ENCODE assay signal across 1 cellular context in the genomic region with DNA sequence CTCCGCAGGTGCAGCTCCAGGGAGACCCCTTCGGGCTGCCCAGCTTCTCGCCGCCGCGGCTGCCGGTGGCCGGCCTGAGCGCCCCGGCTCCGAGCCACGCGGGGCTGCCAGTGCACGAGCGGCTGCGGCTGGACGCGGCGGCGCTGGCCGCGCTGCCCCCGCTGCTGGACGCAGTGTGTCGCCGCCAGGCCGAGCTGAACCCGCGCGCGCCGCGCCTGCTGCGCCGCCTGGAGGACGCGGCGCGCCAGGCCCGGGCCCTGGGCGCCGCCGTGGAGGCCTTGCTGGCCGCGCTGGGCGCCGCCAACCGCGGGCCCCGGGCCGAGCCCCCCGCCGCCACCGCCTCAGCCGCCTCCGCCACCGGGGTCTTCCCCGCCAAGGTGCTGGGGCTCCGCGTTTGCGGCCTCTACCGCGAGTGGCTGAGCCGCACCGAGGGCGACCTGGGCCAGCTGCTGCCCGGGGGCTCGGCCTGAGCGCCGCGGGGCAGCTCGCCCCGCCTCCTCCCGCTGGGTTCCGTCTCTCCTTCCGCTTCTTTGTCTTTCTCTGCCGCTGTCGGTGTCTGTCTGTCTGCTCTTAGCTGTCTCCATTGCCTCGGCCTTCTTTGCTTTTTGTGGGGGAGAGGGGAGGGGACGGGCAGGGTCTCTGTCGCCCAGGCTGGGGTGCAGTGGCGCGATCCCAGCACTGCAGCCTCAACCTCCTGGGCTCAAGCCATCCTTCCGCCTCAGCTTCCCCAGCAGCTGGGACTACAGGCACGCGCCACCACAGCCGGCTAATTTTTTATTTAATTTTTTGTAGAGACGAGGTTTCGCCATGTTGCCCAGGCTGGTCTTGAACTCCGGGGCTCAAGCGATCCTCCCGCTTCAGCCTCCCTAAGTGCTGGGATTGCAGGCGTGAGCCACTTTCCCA.
TF ChIP-seq lines count a peak whose summit lies in the region.

No MANE protein-coding gene starts in this region.

TF ChIP-seq in HepG2, 621 proteins besides CTCF, POLR2A, EP300 and RAD21 (continued from another document):
- TF ChIP-seq, protein P1, sequence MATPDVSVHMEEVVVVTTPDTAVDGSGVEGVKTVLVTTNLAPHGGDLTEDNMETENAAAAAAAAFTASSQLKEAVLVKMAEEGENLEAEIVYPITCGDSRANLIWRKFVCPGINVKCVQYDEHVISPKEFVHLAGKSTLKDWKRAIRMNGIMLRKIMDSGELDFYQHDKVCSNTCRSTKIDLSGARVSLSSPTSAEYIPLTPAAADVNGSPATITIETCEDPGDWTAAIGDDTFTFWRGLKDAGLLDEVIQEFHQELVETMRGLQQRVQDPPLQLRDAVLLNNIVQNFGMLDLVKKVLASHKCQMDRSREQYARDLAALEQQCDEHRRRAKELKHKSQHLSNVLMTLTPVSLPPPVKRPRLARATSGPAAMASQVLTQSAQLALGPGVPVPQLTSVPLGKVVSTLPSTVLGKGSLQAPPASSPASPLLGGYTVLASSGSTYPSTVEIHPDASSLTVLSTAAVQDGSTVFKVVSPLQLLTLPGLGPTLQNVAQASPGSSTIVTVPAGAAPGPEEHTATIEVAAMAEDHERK (CRISPR knock-in tag; IDR thresholded peaks at IDR 0.05; ENCODE audit: low read depth): no peak
- TF ChIP-seq ZNF879 (CRISPR knock-in tag; IDR thresholded peaks at IDR 0.05): no peak
- no peak for TF ChIP-seq ZNF543 (CRISPR knock-in tag; IDR thresholded peaks at IDR 0.05)
- TF ChIP-seq, protein P2, sequence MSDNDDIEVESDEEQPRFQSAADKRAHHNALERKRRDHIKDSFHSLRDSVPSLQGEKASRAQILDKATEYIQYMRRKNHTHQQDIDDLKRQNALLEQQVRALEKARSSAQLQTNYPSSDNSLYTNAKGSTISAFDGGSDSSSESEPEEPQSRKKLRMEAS (IDR thresholded peaks at IDR 0.05): peak; percentile 86
- TF ChIP-seq EEA1 (CRISPR knock-in tag; IDR thresholded peaks at IDR 0.05; ENCODE audit: borderline replicate concordance): no peak
- no peak for TF ChIP-seq ZNF136 (CRISPR knock-in tag; IDR thresholded peaks at IDR 0.05; ENCODE audit: low read depth)
- TF ChIP-seq, protein P3, sequence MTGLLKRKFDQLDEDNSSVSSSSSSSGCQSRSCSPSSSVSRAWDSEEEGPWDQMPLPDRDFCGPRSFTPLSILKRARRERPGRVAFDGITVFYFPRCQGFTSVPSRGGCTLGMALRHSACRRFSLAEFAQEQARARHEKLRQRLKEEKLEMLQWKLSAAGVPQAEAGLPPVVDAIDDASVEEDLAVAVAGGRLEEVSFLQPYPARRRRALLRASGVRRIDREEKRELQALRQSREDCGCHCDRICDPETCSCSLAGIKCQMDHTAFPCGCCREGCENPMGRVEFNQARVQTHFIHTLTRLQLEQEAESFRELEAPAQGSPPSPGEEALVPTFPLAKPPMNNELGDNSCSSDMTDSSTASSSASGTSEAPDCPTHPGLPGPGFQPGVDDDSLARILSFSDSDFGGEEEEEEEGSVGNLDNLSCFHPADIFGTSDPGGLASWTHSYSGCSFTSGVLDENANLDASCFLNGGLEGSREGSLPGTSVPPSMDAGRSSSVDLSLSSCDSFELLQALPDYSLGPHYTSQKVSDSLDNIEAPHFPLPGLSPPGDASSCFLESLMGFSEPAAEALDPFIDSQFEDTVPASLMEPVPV (CRISPR knock-in tag; IDR thresholded peaks at IDR 0.05): no peak
- no peak for TF ChIP-seq SIX1 (CRISPR knock-in tag; IDR thresholded peaks at IDR 0.05; ENCODE audit: borderline replicate concordance)
- no peak for TF ChIP-seq ZNF335 (CRISPR knock-in tag; IDR thresholded peaks at IDR 0.05)
- TF ChIP-seq JUND (CRISPR knock-in tag; IDR thresholded peaks at IDR 0.05): no peak
- no peak for TF ChIP-seq ZNF124 (CRISPR knock-in tag; IDR thresholded peaks at IDR 0.05)
- TF ChIP-seq HHEX (CRISPR knock-in tag; IDR thresholded peaks at IDR 0.05): no peak
- TF ChIP-seq, protein P4, sequence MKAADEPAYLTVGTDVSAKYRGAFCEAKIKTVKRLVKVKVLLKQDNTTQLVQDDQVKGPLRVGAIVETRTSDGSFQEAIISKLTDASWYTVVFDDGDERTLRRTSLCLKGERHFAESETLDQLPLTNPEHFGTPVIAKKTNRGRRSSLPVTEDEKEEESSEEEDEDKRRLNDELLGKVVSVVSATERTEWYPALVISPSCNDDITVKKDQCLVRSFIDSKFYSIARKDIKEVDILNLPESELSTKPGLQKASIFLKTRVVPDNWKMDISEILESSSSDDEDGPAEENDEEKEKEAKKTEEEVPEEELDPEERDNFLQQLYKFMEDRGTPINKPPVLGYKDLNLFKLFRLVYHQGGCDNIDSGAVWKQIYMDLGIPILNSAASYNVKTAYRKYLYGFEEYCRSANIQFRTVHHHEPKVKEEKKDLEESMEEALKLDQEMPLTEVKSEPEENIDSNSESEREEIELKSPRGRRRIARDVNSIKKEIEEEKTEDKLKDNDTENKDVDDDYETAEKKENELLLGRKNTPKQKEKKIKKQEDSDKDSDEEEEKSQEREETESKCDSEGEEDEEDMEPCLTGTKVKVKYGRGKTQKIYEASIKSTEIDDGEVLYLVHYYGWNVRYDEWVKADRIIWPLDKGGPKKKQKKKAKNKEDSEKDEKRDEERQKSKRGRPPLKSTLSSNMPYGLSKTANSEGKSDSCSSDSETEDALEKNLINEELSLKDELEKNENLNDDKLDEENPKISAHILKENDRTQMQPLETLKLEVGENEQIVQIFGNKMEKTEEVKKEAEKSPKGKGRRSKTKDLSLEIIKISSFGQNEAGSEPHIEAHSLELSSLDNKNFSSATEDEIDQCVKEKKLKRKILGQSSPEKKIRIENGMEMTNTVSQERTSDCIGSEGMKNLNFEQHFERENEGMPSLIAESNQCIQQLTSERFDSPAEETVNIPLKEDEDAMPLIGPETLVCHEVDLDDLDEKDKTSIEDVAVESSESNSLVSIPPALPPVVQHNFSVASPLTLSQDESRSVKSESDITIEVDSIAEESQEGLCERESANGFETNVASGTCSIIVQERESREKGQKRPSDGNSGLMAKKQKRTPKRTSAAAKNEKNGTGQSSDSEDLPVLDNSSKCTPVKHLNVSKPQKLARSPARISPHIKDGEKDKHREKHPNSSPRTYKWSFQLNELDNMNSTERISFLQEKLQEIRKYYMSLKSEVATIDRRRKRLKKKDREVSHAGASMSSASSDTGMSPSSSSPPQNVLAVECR (CRISPR knock-in tag; IDR thresholded peaks at IDR 0.05; ENCODE audit: borderline replicate concordance): no peak
- no peak for TF ChIP-seq ZNF30 (CRISPR knock-in tag; IDR thresholded peaks at IDR 0.05)
- TF ChIP-seq SAP130 (CRISPR knock-in tag; IDR thresholded peaks at IDR 0.05; ENCODE audit: low read depth): peak; percentile 56; the same call in 1 of the 2 replicates
- peak; percentile 61; the same call in 1 of the 2 replicates for TF ChIP-seq TGIF2 (CRISPR knock-in tag; IDR thresholded peaks at IDR 0.05)
- TF ChIP-seq, protein P5, sequence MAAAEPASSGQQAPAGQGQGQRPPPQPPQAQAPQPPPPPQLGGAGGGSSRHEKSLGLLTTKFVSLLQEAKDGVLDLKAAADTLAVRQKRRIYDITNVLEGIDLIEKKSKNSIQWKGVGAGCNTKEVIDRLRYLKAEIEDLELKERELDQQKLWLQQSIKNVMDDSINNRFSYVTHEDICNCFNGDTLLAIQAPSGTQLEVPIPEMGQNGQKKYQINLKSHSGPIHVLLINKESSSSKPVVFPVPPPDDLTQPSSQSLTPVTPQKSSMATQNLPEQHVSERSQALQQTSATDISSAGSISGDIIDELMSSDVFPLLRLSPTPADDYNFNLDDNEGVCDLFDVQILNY (CRISPR knock-in tag; conservative IDR thresholded peaks at IDR 0.05): peak; percentile 31; the same call in 1 of the 2 replicates
- no peak for TF ChIP-seq CBX1 (IDR thresholded peaks at IDR 0.05; ENCODE audit: low read depth)
- TF ChIP-seq, protein P6, sequence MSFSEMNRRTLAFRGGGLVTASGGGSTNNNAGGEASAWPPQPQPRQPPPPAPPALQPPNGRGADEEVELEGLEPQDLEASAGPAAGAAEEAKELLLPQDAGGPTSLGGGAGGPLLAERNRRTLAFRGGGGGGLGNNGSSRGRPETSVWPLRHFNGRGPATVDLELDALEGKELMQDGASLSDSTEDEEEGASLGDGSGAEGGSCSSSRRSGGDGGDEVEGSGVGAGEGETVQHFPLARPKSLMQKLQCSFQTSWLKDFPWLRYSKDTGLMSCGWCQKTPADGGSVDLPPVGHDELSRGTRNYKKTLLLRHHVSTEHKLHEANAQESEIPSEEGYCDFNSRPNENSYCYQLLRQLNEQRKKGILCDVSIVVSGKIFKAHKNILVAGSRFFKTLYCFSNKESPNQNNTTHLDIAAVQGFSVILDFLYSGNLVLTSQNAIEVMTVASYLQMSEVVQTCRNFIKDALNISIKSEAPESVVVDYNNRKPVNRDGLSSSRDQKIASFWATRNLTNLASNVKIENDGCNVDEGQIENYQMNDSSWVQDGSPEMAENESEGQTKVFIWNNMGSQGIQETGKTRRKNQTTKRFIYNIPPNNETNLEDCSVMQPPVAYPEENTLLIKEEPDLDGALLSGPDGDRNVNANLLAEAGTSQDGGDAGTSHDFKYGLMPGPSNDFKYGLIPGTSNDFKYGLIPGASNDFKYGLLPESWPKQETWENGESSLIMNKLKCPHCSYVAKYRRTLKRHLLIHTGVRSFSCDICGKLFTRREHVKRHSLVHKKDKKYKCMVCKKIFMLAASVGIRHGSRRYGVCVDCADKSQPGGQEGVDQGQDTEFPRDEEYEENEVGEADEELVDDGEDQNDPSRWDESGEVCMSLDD (CRISPR knock-in tag; IDR thresholded peaks at IDR 0.05; ENCODE audit: borderline replicate concordance): no peak
- no peak for TF ChIP-seq MIER3 (CRISPR knock-in tag; IDR thresholded peaks at IDR 0.05; ENCODE audit: borderline replicate concordance)
- TF ChIP-seq, protein P7, sequence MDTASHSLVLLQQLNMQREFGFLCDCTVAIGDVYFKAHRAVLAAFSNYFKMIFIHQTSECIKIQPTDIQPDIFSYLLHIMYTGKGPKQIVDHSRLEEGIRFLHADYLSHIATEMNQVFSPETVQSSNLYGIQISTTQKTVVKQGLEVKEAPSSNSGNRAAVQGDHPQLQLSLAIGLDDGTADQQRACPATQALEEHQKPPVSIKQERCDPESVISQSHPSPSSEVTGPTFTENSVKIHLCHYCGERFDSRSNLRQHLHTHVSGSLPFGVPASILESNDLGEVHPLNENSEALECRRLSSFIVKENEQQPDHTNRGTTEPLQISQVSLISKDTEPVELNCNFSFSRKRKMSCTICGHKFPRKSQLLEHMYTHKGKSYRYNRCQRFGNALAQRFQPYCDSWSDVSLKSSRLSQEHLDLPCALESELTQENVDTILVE (CRISPR knock-in tag; IDR thresholded peaks at IDR 0.05): no peak
- peak; percentile 68; the same call in 1 of the 2 replicates for TF ChIP-seq CAMTA2 (CRISPR knock-in tag; IDR thresholded peaks at IDR 0.05; ENCODE audit: borderline replicate concordance)
- no peak for TF ChIP-seq SAFB2 (CRISPR knock-in tag; IDR thresholded peaks at IDR 0.05; ENCODE audit: borderline replicate concordance, low read depth)
- TF ChIP-seq TRIM24 (CRISPR knock-in tag; IDR thresholded peaks at IDR 0.05): no peak
- TF ChIP-seq ZSCAN9 (CRISPR knock-in tag; IDR thresholded peaks at IDR 0.05; ENCODE audit: borderline replicate concordance): no peak; the same call in 1 of the 2 replicates
- TF ChIP-seq, protein P8, sequence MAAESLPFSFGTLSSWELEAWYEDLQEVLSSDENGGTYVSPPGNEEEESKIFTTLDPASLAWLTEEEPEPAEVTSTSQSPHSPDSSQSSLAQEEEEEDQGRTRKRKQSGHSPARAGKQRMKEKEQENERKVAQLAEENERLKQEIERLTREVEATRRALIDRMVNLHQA (CRISPR knock-in tag; IDR thresholded peaks at IDR 0.05): no peak
- TF ChIP-seq TARDBP (CRISPR knock-in tag; IDR thresholded peaks at IDR 0.05): no peak
- TF ChIP-seq STAG1 (CRISPR knock-in tag; IDR thresholded peaks at IDR 0.05): peak; percentile 51
- TF ChIP-seq, protein P9, sequence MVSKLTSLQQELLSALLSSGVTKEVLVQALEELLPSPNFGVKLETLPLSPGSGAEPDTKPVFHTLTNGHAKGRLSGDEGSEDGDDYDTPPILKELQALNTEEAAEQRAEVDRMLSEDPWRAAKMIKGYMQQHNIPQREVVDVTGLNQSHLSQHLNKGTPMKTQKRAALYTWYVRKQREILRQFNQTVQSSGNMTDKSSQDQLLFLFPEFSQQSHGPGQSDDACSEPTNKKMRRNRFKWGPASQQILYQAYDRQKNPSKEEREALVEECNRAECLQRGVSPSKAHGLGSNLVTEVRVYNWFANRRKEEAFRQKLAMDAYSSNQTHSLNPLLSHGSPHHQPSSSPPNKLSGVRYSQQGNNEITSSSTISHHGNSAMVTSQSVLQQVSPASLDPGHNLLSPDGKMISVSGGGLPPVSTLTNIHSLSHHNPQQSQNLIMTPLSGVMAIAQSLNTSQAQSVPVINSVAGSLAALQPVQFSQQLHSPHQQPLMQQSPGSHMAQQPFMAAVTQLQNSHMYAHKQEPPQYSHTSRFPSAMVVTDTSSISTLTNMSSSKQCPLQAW (CRISPR knock-in tag; IDR thresholded peaks at IDR 0.05): no peak
- TF ChIP-seq GABPA (IDR thresholded peaks at IDR 0.05; ENCODE audit: low read depth, low read length): 0 out of 2 replicates have a peak, but pooled peaks have one; percentile 21
- no peak for TF ChIP-seq GABPA (CRISPR knock-in tag; IDR thresholded peaks at IDR 0.05; ENCODE audit: low read depth)
- TF ChIP-seq KDM3A (CRISPR knock-in tag; IDR thresholded peaks at IDR 0.05; ENCODE audit: low read depth): no peak
- TF ChIP-seq, protein P10, sequence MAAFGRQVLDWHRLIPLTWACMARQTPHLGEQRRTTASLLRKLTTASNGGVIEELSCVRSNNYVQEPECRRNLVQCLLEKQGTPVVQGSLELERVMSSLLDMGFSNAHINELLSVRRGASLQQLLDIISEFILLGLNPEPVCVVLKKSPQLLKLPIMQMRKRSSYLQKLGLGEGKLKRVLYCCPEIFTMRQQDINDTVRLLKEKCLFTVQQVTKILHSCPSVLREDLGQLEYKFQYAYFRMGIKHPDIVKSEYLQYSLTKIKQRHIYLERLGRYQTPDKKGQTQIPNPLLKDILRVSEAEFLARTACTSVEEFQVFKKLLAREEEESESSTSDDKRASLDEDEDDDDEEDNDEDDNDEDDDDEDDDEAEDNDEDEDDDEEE (CRISPR knock-in tag; IDR thresholded peaks at IDR 0.05): no peak
- peak; percentile 58; the same call in 1 of the 2 replicates for TF ChIP-seq MEIS2 (CRISPR knock-in tag; IDR thresholded peaks at IDR 0.05)
- no peak for TF ChIP-seq RCOR2 (CRISPR knock-in tag; IDR thresholded peaks at IDR 0.05)
